Comparison of ENCODE assay signal across 1 cellular context in genomic region chr5:3594514-3595101, GRCh38.
TF ChIP-seq lines count a peak whose summit lies in the region.

No MANE protein-coding gene starts in this region.

TF ChIP-seq in H1, 55 proteins besides CTCF, POLR2A, EP300 and RAD21:
- TF ChIP-seq BACH1 (IDR thresholded peaks at IDR 0.05; ENCODE audit: low read length) (no peak), NANOG (IDR thresholded peaks at IDR 0.05; ENCODE audit: insufficient read depth, low read depth, low read length, poor library complexity, severe bottlenecking) (no peak), CREB1 (IDR thresholded peaks at IDR 0.05) (no peak), HDAC6 (IDR thresholded peaks at IDR 0.05; ENCODE audit: low read depth, low read length) (no peak), CHD7 (IDR thresholded peaks at IDR 0.05; ENCODE audit: insufficient replicate concordance, low read length) (no peak), SP1 (IDR thresholded peaks at IDR 0.05; ENCODE audit: low read depth, low read length) (no peak), EZH2 (IDR thresholded peaks at IDR 0.05; ENCODE audit: low read depth, low read length, severe bottlenecking) (peak; percentile 88), GABPA (IDR thresholded peaks at IDR 0.05; ENCODE audit: borderline replicate concordance, insufficient read depth, low read length) (peak; percentile 17; the same call in 1 of the 2 replicates), RNF2 (IDR thresholded peaks at IDR 0.05; ENCODE audit: borderline replicate concordance, low read depth, low read length, missing control alignments, poor library complexity, severe bottlenecking) (peak; percentile 76), YY1 (IDR thresholded peaks at IDR 0.05; ENCODE audit: low read depth, low read length) (0 out of 2 replicates have a peak, but pooled peaks have one; percentile 5), USF2 (IDR thresholded peaks at IDR 0.05; ENCODE audit: low read length) (no peak), KDM4A (IDR thresholded peaks at IDR 0.05; ENCODE audit: low read depth, low read length, severe bottlenecking) (peak; percentile 85), POLR2AphosphoS5 (IDR thresholded peaks at IDR 0.05; ENCODE audit: low read depth, low read length) (no peak), SP2 (IDR thresholded peaks at IDR 0.05; ENCODE audit: low read length) (no peak), FOSL1 (IDR thresholded peaks at IDR 0.05; ENCODE audit: insufficient read depth, low read depth, low read length) (no peak), SAP30 (IDR thresholded peaks at IDR 0.05; ENCODE audit: insufficient read depth, insufficient replicate concordance, low read length) (no peak), PHF8 (conservative IDR thresholded peaks at IDR 0.05; ENCODE audit: low read depth, low read length) (no peak), KDM1A (IDR thresholded peaks at IDR 0.05; ENCODE audit: borderline replicate concordance, low read length) (no peak), TEAD4 (IDR thresholded peaks at IDR 0.05; ENCODE audit: low read depth, low read length) (no peak), JUND (IDR thresholded peaks at IDR 0.05; ENCODE audit: low read length) (no peak), BRCA1 (IDR thresholded peaks at IDR 0.05; ENCODE audit: low read depth, low read length) (no peak), CBX5 (IDR thresholded peaks at IDR 0.05; ENCODE audit: low read depth, low read length) (no peak), CHD2 (IDR thresholded peaks at IDR 0.05; ENCODE audit: low read length) (no peak), MAX (IDR thresholded peaks at IDR 0.05) (peak; percentile 54), KDM5A (IDR thresholded peaks at IDR 0.05; ENCODE audit: low read length) (no peak), RBBP5 (IDR thresholded peaks at IDR 0.05; ENCODE audit: borderline replicate concordance, low read depth, low read length) (peak; percentile 60; the same call in 1 of the 2 replicates), JUN (IDR thresholded peaks at IDR 0.05; ENCODE audit: low read depth, low read length) (no peak), RXRA (IDR thresholded peaks at IDR 0.05; ENCODE audit: insufficient read depth, low read depth, low read length) (no peak), TCF12 (IDR thresholded peaks at IDR 0.05; ENCODE audit: low read depth, low read length) (no peak), SUZ12 (IDR thresholded peaks at IDR 0.05; ENCODE audit: low read length) (peak; percentile 94), CBX8 (IDR thresholded peaks at IDR 0.05; ENCODE audit: borderline replicate concordance, low read depth, low read length) (no peak), TAF1 (IDR thresholded peaks at IDR 0.05; ENCODE audit: low read depth, low read length) (no peak), CTBP2 (IDR thresholded peaks at IDR 0.05; ENCODE audit: borderline replicate concordance, insufficient read depth, insufficient read length, low read length) (peak; percentile 80), TAF7 (optimal IDR thresholded peaks at IDR 0.05; ENCODE audit: borderline replicate concordance, low read depth, low read length) (no peak), E2F6 (IDR thresholded peaks at IDR 0.05) (no peak; the same call in 1 of the 2 replicates)
TF ChIP-seq in H1: peak in this region for 9.
